1 cellular context compared by ENCODE assay signal in the genomic region with DNA sequence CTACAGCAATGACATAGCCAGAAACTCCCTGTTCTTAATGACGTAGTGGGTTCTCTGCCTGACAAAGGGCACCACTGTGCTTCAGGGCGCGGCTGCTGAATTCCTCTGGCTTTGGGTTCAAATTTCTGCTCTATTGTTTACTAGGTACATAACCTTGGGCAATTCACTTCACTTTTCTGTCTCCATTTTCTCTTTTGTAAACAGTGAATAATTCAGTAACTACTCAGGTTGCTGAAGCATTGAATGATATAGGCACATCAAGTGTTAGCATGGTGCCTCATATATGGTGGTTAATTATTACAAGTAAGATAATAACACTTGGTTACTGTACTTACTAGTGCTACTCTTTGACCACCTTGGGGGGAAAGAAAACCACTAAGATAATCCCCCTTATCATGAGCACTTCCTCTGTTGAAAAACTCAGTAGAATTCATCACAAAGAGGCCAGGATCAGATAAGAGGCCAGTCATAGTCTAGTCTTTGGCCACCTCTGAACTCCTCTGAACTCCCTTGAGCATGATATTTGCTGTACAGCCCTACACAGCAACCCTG.
TF ChIP-seq lines count a peak whose summit lies in the region.

No MANE protein-coding gene starts in this region.

TF ChIP-seq in HepG2, 621 proteins besides CTCF, POLR2A, EP300 and RAD21 (continued from another document and continues in another):
- TF ChIP-seq, protein P1, sequence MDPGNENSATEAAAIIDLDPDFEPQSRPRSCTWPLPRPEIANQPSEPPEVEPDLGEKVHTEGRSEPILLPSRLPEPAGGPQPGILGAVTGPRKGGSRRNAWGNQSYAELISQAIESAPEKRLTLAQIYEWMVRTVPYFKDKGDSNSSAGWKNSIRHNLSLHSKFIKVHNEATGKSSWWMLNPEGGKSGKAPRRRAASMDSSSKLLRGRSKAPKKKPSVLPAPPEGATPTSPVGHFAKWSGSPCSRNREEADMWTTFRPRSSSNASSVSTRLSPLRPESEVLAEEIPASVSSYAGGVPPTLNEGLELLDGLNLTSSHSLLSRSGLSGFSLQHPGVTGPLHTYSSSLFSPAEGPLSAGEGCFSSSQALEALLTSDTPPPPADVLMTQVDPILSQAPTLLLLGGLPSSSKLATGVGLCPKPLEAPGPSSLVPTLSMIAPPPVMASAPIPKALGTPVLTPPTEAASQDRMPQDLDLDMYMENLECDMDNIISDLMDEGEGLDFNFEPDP (CRISPR knock-in tag; conservative IDR thresholded peaks at IDR 0.05), result no peak
- TF ChIP-seq ZMYM2 (CRISPR knock-in tag; IDR thresholded peaks at IDR 0.05), result peak; percentile 70; the same call in 1 of the 2 replicates
- TF ChIP-seq ZBTB3 (CRISPR knock-in tag; IDR thresholded peaks at IDR 0.05; ENCODE audit: borderline replicate concordance, low read depth), result no peak
- no peak for TF ChIP-seq ZNF484 (CRISPR knock-in tag; IDR thresholded peaks at IDR 0.05; ENCODE audit: borderline replicate concordance, low read depth)
- no peak for TF ChIP-seq PLRG1 (conservative IDR thresholded peaks at IDR 0.05)
- no peak for TF ChIP-seq TRIM24 (CRISPR knock-in tag; IDR thresholded peaks at IDR 0.05)
- no peak for TF ChIP-seq SETDB1 (CRISPR knock-in tag; IDR thresholded peaks at IDR 0.05; ENCODE audit: borderline replicate concordance)
- no peak for TF ChIP-seq POLR2G (IDR thresholded peaks at IDR 0.05; ENCODE audit: low read depth, low read length)
- TF ChIP-seq, protein P2, sequence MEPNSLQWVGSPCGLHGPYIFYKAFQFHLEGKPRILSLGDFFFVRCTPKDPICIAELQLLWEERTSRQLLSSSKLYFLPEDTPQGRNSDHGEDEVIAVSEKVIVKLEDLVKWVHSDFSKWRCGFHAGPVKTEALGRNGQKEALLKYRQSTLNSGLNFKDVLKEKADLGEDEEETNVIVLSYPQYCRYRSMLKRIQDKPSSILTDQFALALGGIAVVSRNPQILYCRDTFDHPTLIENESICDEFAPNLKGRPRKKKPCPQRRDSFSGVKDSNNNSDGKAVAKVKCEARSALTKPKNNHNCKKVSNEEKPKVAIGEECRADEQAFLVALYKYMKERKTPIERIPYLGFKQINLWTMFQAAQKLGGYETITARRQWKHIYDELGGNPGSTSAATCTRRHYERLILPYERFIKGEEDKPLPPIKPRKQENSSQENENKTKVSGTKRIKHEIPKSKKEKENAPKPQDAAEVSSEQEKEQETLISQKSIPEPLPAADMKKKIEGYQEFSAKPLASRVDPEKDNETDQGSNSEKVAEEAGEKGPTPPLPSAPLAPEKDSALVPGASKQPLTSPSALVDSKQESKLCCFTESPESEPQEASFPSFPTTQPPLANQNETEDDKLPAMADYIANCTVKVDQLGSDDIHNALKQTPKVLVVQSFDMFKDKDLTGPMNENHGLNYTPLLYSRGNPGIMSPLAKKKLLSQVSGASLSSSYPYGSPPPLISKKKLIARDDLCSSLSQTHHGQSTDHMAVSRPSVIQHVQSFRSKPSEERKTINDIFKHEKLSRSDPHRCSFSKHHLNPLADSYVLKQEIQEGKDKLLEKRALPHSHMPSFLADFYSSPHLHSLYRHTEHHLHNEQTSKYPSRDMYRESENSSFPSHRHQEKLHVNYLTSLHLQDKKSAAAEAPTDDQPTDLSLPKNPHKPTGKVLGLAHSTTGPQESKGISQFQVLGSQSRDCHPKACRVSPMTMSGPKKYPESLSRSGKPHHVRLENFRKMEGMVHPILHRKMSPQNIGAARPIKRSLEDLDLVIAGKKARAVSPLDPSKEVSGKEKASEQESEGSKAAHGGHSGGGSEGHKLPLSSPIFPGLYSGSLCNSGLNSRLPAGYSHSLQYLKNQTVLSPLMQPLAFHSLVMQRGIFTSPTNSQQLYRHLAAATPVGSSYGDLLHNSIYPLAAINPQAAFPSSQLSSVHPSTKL (CRISPR knock-in tag; IDR thresholded peaks at IDR 0.05), result peak; percentile 98
- TF ChIP-seq ELF3 (CRISPR knock-in tag; IDR thresholded peaks at IDR 0.05), result peak; percentile 82
- 0 out of 4 replicates have a peak, but pooled peaks of 1 of the 2 experiments have one; percentile 48 for TF ChIP-seq KLF16 (CRISPR knock-in tag; IDR thresholded peaks at IDR 0.05)
- TF ChIP-seq, protein P3, sequence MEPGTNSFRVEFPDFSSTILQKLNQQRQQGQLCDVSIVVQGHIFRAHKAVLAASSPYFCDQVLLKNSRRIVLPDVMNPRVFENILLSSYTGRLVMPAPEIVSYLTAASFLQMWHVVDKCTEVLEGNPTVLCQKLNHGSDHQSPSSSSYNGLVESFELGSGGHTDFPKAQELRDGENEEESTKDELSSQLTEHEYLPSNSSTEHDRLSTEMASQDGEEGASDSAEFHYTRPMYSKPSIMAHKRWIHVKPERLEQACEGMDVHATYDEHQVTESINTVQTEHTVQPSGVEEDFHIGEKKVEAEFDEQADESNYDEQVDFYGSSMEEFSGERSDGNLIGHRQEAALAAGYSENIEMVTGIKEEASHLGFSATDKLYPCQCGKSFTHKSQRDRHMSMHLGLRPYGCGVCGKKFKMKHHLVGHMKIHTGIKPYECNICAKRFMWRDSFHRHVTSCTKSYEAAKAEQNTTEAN (CRISPR knock-in tag; conservative IDR thresholded peaks at IDR 0.05), result 0 out of 2 replicates have a peak, but pooled peaks have one; percentile 30
- TF ChIP-seq, protein P4, sequence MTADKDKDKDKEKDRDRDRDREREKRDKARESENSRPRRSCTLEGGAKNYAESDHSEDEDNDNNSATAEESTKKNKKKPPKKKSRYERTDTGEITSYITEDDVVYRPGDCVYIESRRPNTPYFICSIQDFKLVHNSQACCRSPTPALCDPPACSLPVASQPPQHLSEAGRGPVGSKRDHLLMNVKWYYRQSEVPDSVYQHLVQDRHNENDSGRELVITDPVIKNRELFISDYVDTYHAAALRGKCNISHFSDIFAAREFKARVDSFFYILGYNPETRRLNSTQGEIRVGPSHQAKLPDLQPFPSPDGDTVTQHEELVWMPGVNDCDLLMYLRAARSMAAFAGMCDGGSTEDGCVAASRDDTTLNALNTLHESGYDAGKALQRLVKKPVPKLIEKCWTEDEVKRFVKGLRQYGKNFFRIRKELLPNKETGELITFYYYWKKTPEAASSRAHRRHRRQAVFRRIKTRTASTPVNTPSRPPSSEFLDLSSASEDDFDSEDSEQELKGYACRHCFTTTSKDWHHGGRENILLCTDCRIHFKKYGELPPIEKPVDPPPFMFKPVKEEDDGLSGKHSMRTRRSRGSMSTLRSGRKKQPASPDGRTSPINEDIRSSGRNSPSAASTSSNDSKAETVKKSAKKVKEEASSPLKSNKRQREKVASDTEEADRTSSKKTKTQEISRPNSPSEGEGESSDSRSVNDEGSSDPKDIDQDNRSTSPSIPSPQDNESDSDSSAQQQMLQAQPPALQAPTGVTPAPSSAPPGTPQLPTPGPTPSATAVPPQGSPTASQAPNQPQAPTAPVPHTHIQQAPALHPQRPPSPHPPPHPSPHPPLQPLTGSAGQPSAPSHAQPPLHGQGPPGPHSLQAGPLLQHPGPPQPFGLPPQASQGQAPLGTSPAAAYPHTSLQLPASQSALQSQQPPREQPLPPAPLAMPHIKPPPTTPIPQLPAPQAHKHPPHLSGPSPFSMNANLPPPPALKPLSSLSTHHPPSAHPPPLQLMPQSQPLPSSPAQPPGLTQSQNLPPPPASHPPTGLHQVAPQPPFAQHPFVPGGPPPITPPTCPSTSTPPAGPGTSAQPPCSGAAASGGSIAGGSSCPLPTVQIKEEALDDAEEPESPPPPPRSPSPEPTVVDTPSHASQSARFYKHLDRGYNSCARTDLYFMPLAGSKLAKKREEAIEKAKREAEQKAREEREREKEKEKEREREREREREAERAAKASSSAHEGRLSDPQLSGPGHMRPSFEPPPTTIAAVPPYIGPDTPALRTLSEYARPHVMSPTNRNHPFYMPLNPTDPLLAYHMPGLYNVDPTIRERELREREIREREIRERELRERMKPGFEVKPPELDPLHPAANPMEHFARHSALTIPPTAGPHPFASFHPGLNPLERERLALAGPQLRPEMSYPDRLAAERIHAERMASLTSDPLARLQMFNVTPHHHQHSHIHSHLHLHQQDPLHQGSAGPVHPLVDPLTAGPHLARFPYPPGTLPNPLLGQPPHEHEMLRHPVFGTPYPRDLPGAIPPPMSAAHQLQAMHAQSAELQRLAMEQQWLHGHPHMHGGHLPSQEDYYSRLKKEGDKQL (CRISPR knock-in tag; IDR thresholded peaks at IDR 0.05; ENCODE audit: low read depth), result peak; percentile 99
- TF ChIP-seq NR2F1 (CRISPR knock-in tag; IDR thresholded peaks at IDR 0.05), result peak in 1 of 2 experiments; percentile 84; a peak in 2 of 4 replicates
- TF ChIP-seq ZFP37 (CRISPR knock-in tag; IDR thresholded peaks at IDR 0.05; ENCODE audit: borderline replicate concordance), result no peak
- TF ChIP-seq ZNF891 (CRISPR knock-in tag; IDR thresholded peaks at IDR 0.05), result no peak
- no peak for TF ChIP-seq HMGA1 (CRISPR knock-in tag; conservative IDR thresholded peaks at IDR 0.05)
- TF ChIP-seq ZNF207 (IDR thresholded peaks at IDR 0.05; ENCODE audit: borderline replicate concordance), result no peak
- TF ChIP-seq ONECUT2 (CRISPR knock-in tag; IDR thresholded peaks at IDR 0.05), result no peak
- TF ChIP-seq PAWR (CRISPR knock-in tag; IDR thresholded peaks at IDR 0.05; ENCODE audit: borderline replicate concordance), result no peak
- TF ChIP-seq, protein P5, sequence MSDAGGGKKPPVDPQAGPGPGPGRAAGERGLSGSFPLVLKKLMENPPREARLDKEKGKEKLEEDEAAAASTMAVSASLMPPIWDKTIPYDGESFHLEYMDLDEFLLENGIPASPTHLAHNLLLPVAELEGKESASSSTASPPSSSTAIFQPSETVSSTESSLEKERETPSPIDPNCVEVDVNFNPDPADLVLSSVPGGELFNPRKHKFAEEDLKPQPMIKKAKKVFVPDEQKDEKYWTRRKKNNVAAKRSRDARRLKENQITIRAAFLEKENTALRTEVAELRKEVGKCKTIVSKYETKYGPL (CRISPR knock-in tag; IDR thresholded peaks at IDR 0.05), result no peak
- TF ChIP-seq, protein P6, sequence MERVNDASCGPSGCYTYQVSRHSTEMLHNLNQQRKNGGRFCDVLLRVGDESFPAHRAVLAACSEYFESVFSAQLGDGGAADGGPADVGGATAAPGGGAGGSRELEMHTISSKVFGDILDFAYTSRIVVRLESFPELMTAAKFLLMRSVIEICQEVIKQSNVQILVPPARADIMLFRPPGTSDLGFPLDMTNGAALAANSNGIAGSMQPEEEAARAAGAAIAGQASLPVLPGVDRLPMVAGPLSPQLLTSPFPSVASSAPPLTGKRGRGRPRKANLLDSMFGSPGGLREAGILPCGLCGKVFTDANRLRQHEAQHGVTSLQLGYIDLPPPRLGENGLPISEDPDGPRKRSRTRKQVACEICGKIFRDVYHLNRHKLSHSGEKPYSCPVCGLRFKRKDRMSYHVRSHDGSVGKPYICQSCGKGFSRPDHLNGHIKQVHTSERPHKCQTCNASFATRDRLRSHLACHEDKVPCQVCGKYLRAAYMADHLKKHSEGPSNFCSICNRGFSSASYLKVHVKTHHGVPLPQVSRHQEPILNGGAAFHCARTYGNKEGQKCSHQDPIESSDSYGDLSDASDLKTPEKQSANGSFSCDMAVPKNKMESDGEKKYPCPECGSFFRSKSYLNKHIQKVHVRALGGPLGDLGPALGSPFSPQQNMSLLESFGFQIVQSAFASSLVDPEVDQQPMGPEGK (CRISPR knock-in tag; IDR thresholded peaks at IDR 0.05), result peak; percentile 74
- TF ChIP-seq HNF4G (IDR thresholded peaks at IDR 0.05; ENCODE audit: borderline replicate concordance, low read depth, low read length), result peak; percentile 35; the same call in 1 of the 2 replicates
- no peak; the same call in 1 of the 2 replicates for TF ChIP-seq HNF4G (CRISPR knock-in tag; IDR thresholded peaks at IDR 0.05; ENCODE audit: borderline replicate concordance, low read depth)
- TF ChIP-seq, protein P7, sequence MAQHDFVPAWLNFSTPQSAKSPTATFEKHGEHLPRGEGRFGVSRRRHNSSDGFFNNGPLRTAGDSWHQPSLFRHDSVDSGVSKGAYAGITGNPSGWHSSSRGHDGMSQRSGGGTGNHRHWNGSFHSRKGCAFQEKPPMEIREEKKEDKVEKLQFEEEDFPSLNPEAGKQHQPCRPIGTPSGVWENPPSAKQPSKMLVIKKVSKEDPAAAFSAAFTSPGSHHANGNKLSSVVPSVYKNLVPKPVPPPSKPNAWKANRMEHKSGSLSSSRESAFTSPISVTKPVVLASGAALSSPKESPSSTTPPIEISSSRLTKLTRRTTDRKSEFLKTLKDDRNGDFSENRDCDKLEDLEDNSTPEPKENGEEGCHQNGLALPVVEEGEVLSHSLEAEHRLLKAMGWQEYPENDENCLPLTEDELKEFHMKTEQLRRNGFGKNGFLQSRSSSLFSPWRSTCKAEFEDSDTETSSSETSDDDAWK (CRISPR knock-in tag; IDR thresholded peaks at IDR 0.05), result no peak
- TF ChIP-seq, protein P8, sequence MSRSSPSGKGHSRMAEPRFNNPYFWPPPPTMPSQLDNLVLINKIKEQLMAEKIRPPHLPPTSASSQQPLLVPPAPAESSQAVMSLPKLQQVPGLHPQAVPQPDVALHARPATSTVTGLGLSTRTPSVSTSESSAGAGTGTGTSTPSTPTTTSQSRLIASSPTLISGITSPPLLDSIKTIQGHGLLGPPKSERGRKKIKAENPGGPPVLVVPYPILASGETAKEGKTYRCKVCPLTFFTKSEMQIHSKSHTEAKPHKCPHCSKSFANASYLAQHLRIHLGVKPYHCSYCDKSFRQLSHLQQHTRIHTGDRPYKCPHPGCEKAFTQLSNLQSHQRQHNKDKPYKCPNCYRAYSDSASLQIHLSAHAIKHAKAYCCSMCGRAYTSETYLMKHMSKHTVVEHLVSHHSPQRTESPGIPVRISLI (CRISPR knock-in tag; IDR thresholded peaks at IDR 0.05; ENCODE audit: borderline replicate concordance), result no peak; the same call in 1 of the 2 replicates
- TF ChIP-seq ZNF124 (CRISPR knock-in tag; IDR thresholded peaks at IDR 0.05), result no peak
- no peak for TF ChIP-seq RBM39 (IDR thresholded peaks at IDR 0.05; ENCODE audit: low read depth, low read length, poor library complexity, severe bottlenecking)
- no peak for TF ChIP-seq ZNF737 (CRISPR knock-in tag; IDR thresholded peaks at IDR 0.05; ENCODE audit: borderline replicate concordance)
- TF ChIP-seq ZFP82 (CRISPR knock-in tag; IDR thresholded peaks at IDR 0.05; ENCODE audit: borderline replicate concordance), result peak; percentile 85; the same call in 1 of the 2 replicates
- peak; percentile 89 for TF ChIP-seq ASH2L (IDR thresholded peaks at IDR 0.05; ENCODE audit: insufficient read length, low read depth, low read length)
- no peak for TF ChIP-seq CCDC6 (CRISPR knock-in tag; IDR thresholded peaks at IDR 0.05)
- TF ChIP-seq ZSCAN12 (CRISPR knock-in tag; IDR thresholded peaks at IDR 0.05), result no peak
- no peak for TF ChIP-seq KMT2A (CRISPR knock-in tag; IDR thresholded peaks at IDR 0.05)
- no peak for TF ChIP-seq HIVEP1 (CRISPR knock-in tag; IDR thresholded peaks at IDR 0.05)
- peak; percentile 97 for TF ChIP-seq MIXL1 (CRISPR knock-in tag; IDR thresholded peaks at IDR 0.05)
- TF ChIP-seq MXI1 (IDR thresholded peaks at IDR 0.05; ENCODE audit: borderline replicate concordance, low read depth, low read length), result no peak; the same call in 2 of the 3 replicates
- TF ChIP-seq ZSCAN31 (CRISPR knock-in tag; IDR thresholded peaks at IDR 0.05; ENCODE audit: low read depth), result no peak
- no peak for TF ChIP-seq ZSCAN21 (CRISPR knock-in tag; IDR thresholded peaks at IDR 0.05; ENCODE audit: borderline replicate concordance)
- no peak for TF ChIP-seq POLR2AphosphoS5 (IDR thresholded peaks at IDR 0.05; ENCODE audit: low read depth, low read length)
- TF ChIP-seq KDM6A (CRISPR knock-in tag; IDR thresholded peaks at IDR 0.05; ENCODE audit: low read depth), result peak; percentile 78
- TF ChIP-seq TBX2 (CRISPR knock-in tag; IDR thresholded peaks at IDR 0.05; ENCODE audit: borderline replicate concordance), result peak; percentile 99
- TF ChIP-seq SUZ12 (IDR thresholded peaks at IDR 0.05; ENCODE audit: low read depth, low read length), result no peak
- no peak for TF ChIP-seq KDM2A (CRISPR knock-in tag; IDR thresholded peaks at IDR 0.05; ENCODE audit: borderline replicate concordance, low read depth)
- no peak for TF ChIP-seq ZNF33A (CRISPR knock-in tag; IDR thresholded peaks at IDR 0.05; ENCODE audit: borderline replicate concordance)
